In genomic region chr5:73693573-73694061, GRCh38 we compare ENCODE assay signal across 8 cellular contexts.
DNase-seq lines count a peak whose midpoint lies in the region; ATAC-seq and TF ChIP-seq lines count a peak whose summit lies in the region.

No MANE protein-coding gene starts in this region.

- TF ChIP-seq CTCF in ovary (IDR thresholded peaks at IDR 0.05): peak; percentile 11 to 64 (median 44)

- peaks cover 32% of the 10 kb centered on the region for H3K4me1 ChIP-seq in ovary (ENCODE audit: insufficient read depth)

- no peak overlapping the region for H3K4me3 Mint-ChIP-seq in T-helper 17 cell

- peak overlapping the region in 1 of 2 donors; percentile 77 for H3K27ac ChIP-seq in ovary

- TF ChIP-seq POLR2A in ovary (IDR thresholded peaks at IDR 0.05): no peak

- 11 to 32% (median 11%) methylated on average over 4 of the region's 4 CpGs for WGBS in ovary, 3 donors

- in situ Hi-C loops in KBM-7 (cut with MboI; ENCODE audit: low pct_unique_long_range_greater_than_20kb, low sequenced_read_pairs): no loop called here

- H3K27me3 ChIP-seq in ovary: no peaks in the 10 kb centered on the region

- no peak overlapping the region for H3K4me3 ChIP-seq in ovary

- peaks cover 3% of the 10 kb centered on the region for H3K36me3 Mint-ChIP-seq in T-helper 17 cell (ENCODE audit: low read depth)

- H3K9me3 ChIP-seq in ovary (no peaks in the 10 kb centered on the region), T-helper 17 cell (ENCODE audit: control insufficient read depth, low read length, poor library complexity, severe bottlenecking) (no peaks in the 10 kb centered on the region)

- intact Hi-C loops in ovary (cut with DNase I): loop anchor here in 2 of 4 donors (10.0 kb wide), 2 partner anchors 51 to 69 kb away; partner anchors contain the start of gene ARHGEF28 (in 1 of the 2)

- TF ChIP-seq EP300 in ovary (IDR thresholded peaks at IDR 0.05): no peak

- DNase-seq in A172 (ENCODE audit: low spot score): peak; percentile 31
- DNase-seq in KBM-7: peak; percentile 4
- DNase-seq in dedifferentiated amniotic fluid mesenchymal stem cell (ENCODE audit: extremely low spot score): peak; percentile 18
- peak; percentile 59 to 86 (median 82) for DNase-seq in ovary
- no peak for DNase-seq in midbrain (lab: John Stamatoyannopoulos, UW)
- no peak for DNase-seq in T-helper 17 cell
- DNase-seq in DMS79 (lab: John Stamatoyannopoulos, UW): no peak

- peak; percentile 8 for ATAC-seq in GM18508 (IDR thresholded peaks at IDR 0.05; ENCODE audit: insufficient read depth, unreplicated experiment)
- no peak for ATAC-seq in T-helper 17 cell

- H3K4me1 Mint-ChIP-seq in T-helper 17 cell: peaks cover 6% of the 10 kb centered on the region

- no peak overlapping the region for H3K27ac Mint-ChIP-seq in T-helper 17 cell

- peaks cover 40% of the 10 kb centered on the region for H3K27me3 Mint-ChIP-seq in T-helper 17 cell

- H3K36me3 ChIP-seq in ovary: no peaks in the 10 kb centered on the region

Comparison
In these comparisons a context has a peak if more than half of its experiments do, and no peak if none do; other contexts are left out.
1. DNase-seq: peak in A172 (single experiment), KBM-7 (single experiment), dedifferentiated amniotic fluid mesenchymal stem cell (single experiment) and ovary (5 of 5); none in midbrain (single experiment), T-helper 17 cell (0 of 3) and DMS79 (single experiment).